In genomic region chr19:8005534-8006256, GRCh38 we compare ENCODE assay signal across 8 cellular contexts. TPM values are rescaled to one million over a fixed set of nuclear protein-coding genes. Genes with fewer than 3 reads are reported as not detected.
DNase-seq lines count a peak whose midpoint lies in the region; ATAC-seq, FAIRE-seq and TF ChIP-seq lines count a peak whose summit lies in the region.

TSS of gene ELAVL1 (minus strand) at chr19:8005641. CDS start at chr19:7991815, 13,826 bp downstream.

- no peaks in the 10 kb centered on the region for H3K36me3 ChIP-seq in right atrium auricular region

- H3K27ac ChIP-seq in right atrium auricular region = peak within 1 kb of the TSS; percentile 82 to 90

- peak; percentile 82 for ATAC-seq in HG02678 (IDR thresholded peaks at IDR 0.05; ENCODE audit: unreplicated experiment)

- H3K4me3 ChIP-seq in right atrium auricular region = peak within 1 kb of the TSS; percentile 76 to 89

- TF ChIP-seq CTCF in right atrium auricular region (IDR thresholded peaks at IDR 0.05) = peak in 1 of 2 donors; percentile 12

- peaks cover 0 to 44% of the 10 kb centered on the region in 2 donors for H3K4me1 ChIP-seq in right atrium auricular region

- H3K27me3 ChIP-seq in right atrium auricular region = no peaks in the 10 kb centered on the region

- TF ChIP-seq POLR2A in GM10847 (IDR thresholded peaks at IDR 0.05; ENCODE audit: extremely low read depth, insufficient read length) = peak; percentile 84

- DNase-seq in NCI-H1436 (lab: John Stamatoyannopoulos, UW) (peak; percentile 84), T-helper 2 cell (peak; percentile 83 to 96 (median 87)), amygdala (lab: John Stamatoyannopoulos, UW) (peak in 55 of 56 donors; percentile 12 to 89 (median 69)), right atrium auricular region (ENCODE audit: low spot score) (peak; percentile 85), putamen (ENCODE audit: low spot score) (peak; percentile 86), urothelium cell line (ENCODE audit: low spot score) (peak; percentile 94)

- FAIRE-seq in urothelium cell line (lab: Jason Lieb, UNC) = peak; percentile 86

- no peaks in the 10 kb centered on the region for H3K9me3 ChIP-seq in right atrium auricular region

RNA-seq across cellular contexts. Expression of gene ELAVL1, which starts in this region (rescaled TPM):
- total RNA-seq in right atrium auricular region = 10 to 100 TPM; 31.0 to 37.4 TPM

Comparison
In these comparisons a context has a peak if more than half of its experiments do, and no peak if none do; other contexts are left out.
1. Peak in every context shown above with its lines: DNase-seq, ATAC-seq, H3K4me3 ChIP-seq and H3K27ac ChIP-seq.